ENCODE assay signal across 13 cellular contexts in the genomic region with DNA sequence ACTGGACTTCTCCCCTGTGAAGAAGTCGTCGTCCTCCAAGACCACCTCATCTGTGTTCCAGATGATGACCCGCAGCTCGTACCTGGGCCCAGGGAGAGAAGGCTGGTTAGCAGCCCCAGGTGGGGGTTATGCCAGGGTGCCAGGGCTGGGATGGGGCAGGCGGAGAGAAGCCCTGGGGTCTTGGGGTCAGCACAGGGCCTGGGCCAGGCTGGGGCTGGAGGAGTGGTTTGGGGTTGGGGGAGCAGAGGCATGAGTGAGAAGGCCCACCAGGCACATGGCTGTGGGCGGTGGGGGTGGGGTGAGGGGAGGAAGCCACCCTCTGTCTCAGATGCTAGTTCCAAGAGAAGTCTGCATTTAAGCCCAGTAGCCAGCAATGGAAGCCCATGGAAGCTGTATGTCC. TPM values are rescaled to one million over a fixed set of nuclear protein-coding genes. Genes with fewer than 3 reads are reported as not detected.
DNase-seq lines count a peak whose midpoint lies in the region; ATAC-seq and TF ChIP-seq lines count a peak whose summit lies in the region.
"Had no signal": no experiment of that assay in that cellular context is flagged by ENCODE, and none has a peak within 500 bp of the region (broad histone marks: within the 10 kb centered on the region; RNA-seq: fewer than 3 reads in every experiment).

No MANE protein-coding gene starts in this region.

- H3K9ac ChIP-seq in HUES48 (ENCODE audit: low read depth, low read length) = no peak overlapping the region

- H3K27me3 ChIP-seq in HUES48 (ENCODE audit: control insufficient read depth, insufficient read depth, low read length) = no peaks in the 10 kb centered on the region
- H3K27me3 ChIP-seq in lower lobe of right lung (ENCODE audit: low read depth) = no peaks in the 10 kb centered on the region
- H3K27me3 ChIP-seq in transverse colon = no peaks in the 10 kb centered on the region

- TF ChIP-seq POLR2A in transverse colon (IDR thresholded peaks at IDR 0.05) = no peak

- H3K36me3 ChIP-seq in HUES48 (ENCODE audit: control insufficient read depth, insufficient read depth, low read length) (no peaks in the 10 kb centered on the region), lower lobe of right lung (no peaks in the 10 kb centered on the region), transverse colon (no peaks in the 10 kb centered on the region)

- no peak for TF ChIP-seq EP300 in transverse colon (IDR thresholded peaks at IDR 0.05; ENCODE audit: low read depth)

- peak; percentile 55 for DNase-seq in activated effector memory CD4-positive, alpha-beta T cell treated with anti-CD3 and anti-CD28 coated beads, Interleukin-2, amount 50 U/mL, for 16 hours
- DNase-seq in activated effector memory CD4-positive, alpha-beta T cell treated with Interleukin-2 at 50 U/mL for 16 hours = no peak
- peak; percentile 34 for DNase-seq in lower lobe of right lung
- peak; percentile 3 for DNase-seq in transverse colon
- no peak for DNase-seq in DMS153 treated with DMSO at 0.1 percent for 48 hours (lab: John Stamatoyannopoulos, UW; ENCODE audit: unreplicated experiment)
- DNase-seq in NCI-H748 (lab: John Stamatoyannopoulos, UW; ENCODE audit: unreplicated experiment) = no peak
- DNase-seq: GOT3, MM.1S, NCI-H1105, NCI-H187, NCI-H2171 had no signal

- H3K4me3 ChIP-seq in HUES48 (ENCODE audit: low read depth, low read length) = no peak overlapping the region
- H3K4me3 ChIP-seq in lower lobe of right lung = no peak overlapping the region
- H3K4me3 ChIP-seq in transverse colon = no peak overlapping the region

- ATAC-seq in lower lobe of right lung (no peak), HG03571 (IDR thresholded peaks at IDR 0.05; ENCODE audit: unreplicated experiment) (no peak)

- no peaks in the 10 kb centered on the region for H3K9me3 ChIP-seq in HUES48 (ENCODE audit: control insufficient read depth, insufficient read depth, low read length)
- H3K9me3 ChIP-seq in lower lobe of right lung = no peaks in the 10 kb centered on the region
- H3K9me3 ChIP-seq in transverse colon = no peaks in the 10 kb centered on the region

- in situ Hi-C loops in transverse colon (cut with MboI; ENCODE audit: low pct_ligation_motif_present in 1 of 4, low pct_unique_long_range_greater_than_20kb in 1 of 4, low sequenced_read_pairs in 3 of 4) = no loop called here

- intact Hi-C loops in lower lobe of right lung (cut with DNase I) = no loop called here
- intact Hi-C loops in transverse colon (cut with DNase I; ENCODE audit: low total_unique reads) = no loop called here

- H3K27ac ChIP-seq in HUES48 (ENCODE audit: low read depth, low read length) (peak overlapping the region; percentile 31), lower lobe of right lung (no peak overlapping the region), transverse colon (no peak overlapping the region)

- H3K4me1 ChIP-seq in HUES48 (ENCODE audit: control insufficient read depth, insufficient read depth, low read length) (peaks cover 10% of the 10 kb centered on the region), lower lobe of right lung (no peaks in the 10 kb centered on the region), transverse colon (no peaks in the 10 kb centered on the region)

- WGBS in transverse colon (ENCODE audit: low coverage in 1 of 2), 2 donors = 94% methylated on average over 5 of the region's 6 CpGs; no CpG with 5 or more reads in 1 of the 2 donors

- TF ChIP-seq CTCF in lower lobe of right lung (IDR thresholded peaks at IDR 0.05) = no peak
- no peak for TF ChIP-seq CTCF in transverse colon (IDR thresholded peaks at IDR 0.05)

RNA-seq across cellular contexts. Expression of gene OTOF, which starts 15.8 kb away (rescaled TPM):
- total RNA-seq in lower lobe of right lung (0.35 TPM), transverse colon (under 1 TPM in 1 of 4 donors, not detected in 3; 0.37 TPM)

Comparison
In these comparisons a context has a peak if more than half of its experiments do, and no peak if none do; other contexts are left out.
1. DNase-seq: peak in activated effector memory CD4-positive, alpha-beta T cell treated with anti-CD3 and anti-CD28 coated beads, Interleukin-2, amount 50 U/mL, for 16 hours (single experiment), lower lobe of right lung (single experiment) and transverse colon (single experiment); none in activated effector memory CD4-positive, alpha-beta T cell treated with Interleukin-2 at 50 U/mL for 16 hours (single experiment), DMS153 treated with DMSO at 0.1 percent for 48 hours (single experiment) and NCI-H748 (single experiment).